ENCODE assay signal across 19 cellular contexts in the genomic region with DNA sequence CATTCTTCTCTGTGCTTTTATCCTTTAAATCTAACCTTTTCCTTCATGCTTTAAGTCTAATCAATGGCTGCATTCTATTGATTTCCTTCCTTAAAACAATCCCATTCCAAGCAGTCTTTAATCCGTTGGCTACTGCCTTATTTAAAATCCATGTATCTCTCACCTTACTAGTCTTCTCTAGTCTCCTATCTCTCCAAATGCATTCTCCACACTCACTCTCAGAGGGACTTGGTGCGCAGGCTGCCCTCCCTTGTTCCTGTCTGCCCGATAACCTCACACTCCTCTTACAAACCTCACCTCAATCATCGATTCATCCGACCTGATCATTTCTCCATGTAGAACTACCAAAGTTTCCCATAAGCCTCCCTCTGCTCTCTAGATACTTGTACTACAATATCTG.
"Had no signal": no experiment of that assay in that cellular context is flagged by ENCODE, and none has a peak within 500 bp of the region (broad histone marks: within the 10 kb centered on the region; RNA-seq: fewer than 3 reads in every experiment).

No MANE protein-coding gene starts in this region.

- H3K27me3 ChIP-seq: esophagus squamous epithelium, tibial nerve, uterus had no signal

- H3K36me3 ChIP-seq: uterus had no signal

- DNase-seq: activated CD4-positive, alpha-beta T cell treated with anti-CD3 and anti-CD28 coated beads, Interleukin-2, amount 10 ng/mL, durations not matched to agents 7 days and 5 days; activated CD8-positive, alpha-beta memory T cell treated with anti-CD3 and anti-CD28 coated beads for 24 hours; activated CD8-positive, alpha-beta memory T cell treated with anti-CD3 and anti-CD28 coated beads, Interleukin-2, amount 50 U/mL, for 48 hours; amniotic stem cell; dermis blood vessel endothelial cell; effector memory CD4-positive, alpha-beta T cell; esophagus squamous epithelium; immature natural killer cell; kidney glomerular epithelial cell; left ventricle myocardium inferior; stimulated activated CD4-positive, alpha-beta T cell treated with anti-CD3 and anti-CD28 coated beads, Interleukin-12 subunit alpha, Interleukin-12 subunit beta, amount 100 ng/mL, for 4 hours; stimulated activated CD4-positive, alpha-beta T cell treated with anti-CD3 and anti-CD28 coated beads, Interleukin-1b, Interleukin-23, amount 100 ng/mL, for 48 hours; stimulated activated CD8-positive, alpha-beta memory T cell treated with anti-CD3 and anti-CD28 coated beads, Interleukin-4, amount 100 ng/mL, for 48 hours; stimulated activated naive CD4-positive, alpha-beta T cell treated with Interleukin-2 at 50 U/mL for 16 hours; uterus had no signal

- H3K27me3 Mint-ChIP-seq: activated CD4-positive, alpha-beta T cell treated with anti-CD3 and anti-CD28 coated beads, Interleukin-2, amount 10 ng/mL, durations not matched to agents 7 days and 5 days; progenitor cell of endocrine pancreas had no signal

- H3K4me3 Mint-ChIP-seq: activated CD4-positive, alpha-beta T cell treated with anti-CD3 and anti-CD28 coated beads, Interleukin-2, amount 10 ng/mL, durations not matched to agents 7 days and 5 days; immature natural killer cell; neural crest cell had no signal

- H3K4me3 ChIP-seq: esophagus squamous epithelium, left ventricle myocardium inferior, tibial nerve, uterus had no signal

- H3K9me3 ChIP-seq: esophagus squamous epithelium, left ventricle myocardium inferior, tibial nerve, uterus had no signal

- H3K9me3 Mint-ChIP-seq: activated CD4-positive, alpha-beta T cell treated with anti-CD3 and anti-CD28 coated beads, Interleukin-2, amount 10 ng/mL, durations not matched to agents 7 days and 5 days; immature natural killer cell; neural crest cell had no signal

- FAIRE-seq: TTC549 had no signal

- H3K4me1 Mint-ChIP-seq: activated CD4-positive, alpha-beta T cell treated with anti-CD3 and anti-CD28 coated beads, Interleukin-2, amount 10 ng/mL, durations not matched to agents 7 days and 5 days; immature natural killer cell; neural crest cell had no signal

- H3K27ac ChIP-seq: esophagus squamous epithelium, left ventricle myocardium inferior, tibial nerve, uterus had no signal

- H3K27ac Mint-ChIP-seq: activated CD4-positive, alpha-beta T cell treated with anti-CD3 and anti-CD28 coated beads, Interleukin-2, amount 10 ng/mL, durations not matched to agents 7 days and 5 days; progenitor cell of endocrine pancreas had no signal

- H3K4me1 ChIP-seq: esophagus squamous epithelium, left ventricle myocardium inferior, tibial nerve, uterus had no signal
